Comparison of ENCODE assay signal across 34 cellular contexts in the genomic region with DNA sequence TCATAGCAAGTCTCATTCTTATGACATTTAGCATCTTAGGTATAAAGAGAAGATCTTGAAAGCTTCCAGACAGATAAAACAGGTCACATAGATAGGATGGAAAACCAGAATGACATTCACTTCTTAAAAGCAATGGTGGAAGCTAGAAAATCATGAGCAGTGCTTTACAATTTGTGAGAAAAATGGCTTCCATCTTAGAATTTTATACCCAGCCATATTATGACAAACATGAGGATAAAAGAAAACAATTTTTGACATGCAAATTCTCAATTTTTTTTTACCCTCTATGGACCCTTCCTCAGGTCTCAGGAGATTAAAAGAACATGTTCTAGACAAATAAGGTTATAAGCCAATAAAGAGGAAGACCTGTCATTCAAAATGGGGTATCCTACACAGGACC. TPM values are rescaled to one million over a fixed set of nuclear protein-coding genes. Genes with fewer than 3 reads are reported as not detected.
"Had no signal": no experiment of that assay in that cellular context is flagged by ENCODE, and none has a peak within 500 bp of the region (broad histone marks: within the 10 kb centered on the region; RNA-seq: fewer than 3 reads in every experiment).

No MANE protein-coding gene starts in this region.

- H3K9me3 ChIP-seq: colonic mucosa, esophagus squamous epithelium, gastrocnemius medialis, lower lobe of right lung, mucosa of descending colon had no signal

- H3K4me3 ChIP-seq: colonic mucosa, esophagus squamous epithelium, gastrocnemius medialis, heart right ventricle, left lung, lower lobe of right lung, mucosa of descending colon had no signal

- H3K9me3 Mint-ChIP-seq: dendritic cell treated with granulocyte-macrophage colony-stimulating factor and Interleukin-4, amounts not matched to agents 40 ng/mL and 50 ng/mL, for 4 days; effector memory CD8-positive, alpha-beta T cell had no signal

- DNase-seq: colonic mucosa; cortex of kidney; effector CD8-positive, alpha-beta T cell; effector memory CD8-positive, alpha-beta T cell; endodermal cell; erythroblast; esophagus squamous epithelium; foreskin melanocyte; gastrocnemius medialis; glutamatergic neuron; head of caudate nucleus; heart right ventricle; hippocampal formation; left cardiac atrium; left lung; left ventricle myocardium superior; lower lobe of right lung; mesenchymal stem cell; mucosa of descending colon; naive B cell had no signal

- FAIRE-seq: endometrium, islet of Langerhans, keratinocyte had no signal

- H3K27me3 ChIP-seq: gastrocnemius medialis had no signal

- H3K27ac ChIP-seq: colonic mucosa, epithelial cell of prostate, esophagus squamous epithelium, gastrocnemius medialis, heart right ventricle, left lung, lower lobe of right lung had no signal

- H3K36me3 ChIP-seq: colonic mucosa, esophagus squamous epithelium, gastrocnemius medialis, heart right ventricle, left lung, lower lobe of right lung had no signal

- H3K4me1 Mint-ChIP-seq: endodermal cell, mesothelial cell of epicardium, naive B cell had no signal

- ATAC-seq: effector memory CD8-positive, alpha-beta T cell; esophagus mucosa; gastrocnemius medialis; heart right ventricle; left cardiac atrium; left lung; left ventricle myocardium superior; lower lobe of right lung; mucosa of descending colon had no signal

- H3K27ac Mint-ChIP-seq: dendritic cell treated with granulocyte-macrophage colony-stimulating factor and Interleukin-4, amounts not matched to agents 40 ng/mL and 50 ng/mL, for 4 days; effector memory CD8-positive, alpha-beta T cell; endodermal cell; mesothelial cell of epicardium had no signal

- H3K4me1 ChIP-seq: colonic mucosa, esophagus squamous epithelium, heart right ventricle, left lung, lower lobe of right lung had no signal

- H3K4me3 Mint-ChIP-seq: dendritic cell treated with granulocyte-macrophage colony-stimulating factor and Interleukin-4, amounts not matched to agents 40 ng/mL and 50 ng/mL, for 4 days; effector memory CD8-positive, alpha-beta T cell; endodermal cell; mesothelial cell of epicardium had no signal

RNA-seq across cellular contexts. Expression of gene NTSR2, which starts 7.1 kb away (rescaled TPM):
- total RNA-seq: colonic mucosa, dermis microvascular lymphatic vessel endothelial cell, endodermal cell, esophagus mucosa, esophagus squamous epithelium, glomerular endothelial cell, kidney epithelial cell, left lung, left ventricle myocardium superior, lower leg skin, lower lobe of right lung, lung microvascular endothelial cell, mesenteric fat pad, mesothelial cell of epicardium, mucosa of descending colon, myocyte had no signal
- polyA plus RNA-seq: keratinocyte had no signal
